In genomic region chr5:7881816-7882215, GRCh38 we compare ENCODE assay signal across 18 cellular contexts. TPM values are rescaled to one million over a fixed set of nuclear protein-coding genes. Genes with fewer than 3 reads are reported as not detected.
"Had no signal": no experiment of that assay in that cellular context is flagged by ENCODE, and none has a peak within 500 bp of the region (broad histone marks: within the 10 kb centered on the region; RNA-seq: fewer than 3 reads in every experiment).

No MANE protein-coding gene starts in this region.

- H3K27me3 ChIP-seq: esophagus squamous epithelium, right lobe of liver, suprapubic skin, upper lobe of right lung had no signal

- H3K27ac Mint-ChIP-seq: activated CD4-positive, alpha-beta T cell treated with anti-CD3 and anti-CD28 coated beads, Interleukin-2, amount 10 ng/mL, durations not matched to agents 24 days and 14 days; activated T-helper 2 cell treated with anti-CD3 and anti-CD28 coated beads, Interferon-gamma antibody, Interleukin-2, Interleukin-4, amounts not matched to agents 10 μg/mL and 5 μg/mL and 100 μg/mL, durations not matched to agents 14 hours and 24 hours and 36 hours; stimulated activated naive B cell treated with anti-CD40 and anti-IgM and Interleukin-4, amounts not matched to agents 10 μg/mL and 1 μg/mL and 100 μg/mL, for 72 hours; WTC11 had no signal

- H3K27ac ChIP-seq: esophagus squamous epithelium, left ventricle myocardium inferior, prostate gland, right lobe of liver, suprapubic skin had no signal

- H3K4me3 Mint-ChIP-seq: activated CD4-positive, alpha-beta T cell treated with anti-CD3 and anti-CD28 coated beads, Interleukin-2, amount 10 ng/mL, durations not matched to agents 24 days and 14 days; stimulated activated naive B cell treated with anti-CD40 and anti-IgM and Interleukin-4, amounts not matched to agents 10 μg/mL and 1 μg/mL and 100 μg/mL, for 72 hours; WTC11 had no signal

- H3K4me3 ChIP-seq: esophagus squamous epithelium, left ventricle myocardium inferior, prostate gland, right lobe of liver, suprapubic skin, upper lobe of right lung had no signal

- ATAC-seq: right lobe of liver; SK-N-SH treated with all-trans-retinoic acid at 6 μM for 48 hours; stimulated activated naive B cell treated with anti-CD40 and anti-IgM and Interleukin-4, amounts not matched to agents 10 μg/mL and 1 μg/mL and 100 μg/mL, for 72 hours; upper lobe of right lung had no signal

- H3K4me1 Mint-ChIP-seq: WTC11 had no signal

- H3K27me3 Mint-ChIP-seq: activated CD4-positive, alpha-beta T cell treated with anti-CD3 and anti-CD28 coated beads, Interleukin-2, amount 10 ng/mL, durations not matched to agents 24 days and 14 days; stimulated activated naive B cell treated with anti-CD40 and anti-IgM and Interleukin-4, amounts not matched to agents 10 μg/mL and 1 μg/mL and 100 μg/mL, for 72 hours had no signal

- DNase-seq: activated CD4-positive, alpha-beta T cell treated with anti-CD3 and anti-CD28 coated beads, Interleukin-2, amount 10 ng/mL, durations not matched to agents 24 days and 14 days; activated naive CD4-positive, alpha-beta T cell treated with anti-CD3 and anti-CD28 coated beads, Interleukin-2, amount 50 U/mL, for 16 hours; amniotic stem cell; esophagus squamous epithelium; foreskin fibroblast; islet precursor cell; left ventricle myocardium inferior; right lobe of liver; stimulated activated CD4-positive, alpha-beta T cell treated with anti-CD3 and anti-CD28 coated beads, Interleukin-1b, Interleukin-23, amount 100 ng/mL, for 48 hours; stimulated activated naive B cell treated with anti-CD40 and anti-IgM and Interleukin-4, amounts not matched to agents 10 μg/mL and 1 μg/mL and 100 μg/mL, for 72 hours; upper lobe of right lung had no signal

- H3K9me3 Mint-ChIP-seq: activated CD4-positive, alpha-beta T cell treated with anti-CD3 and anti-CD28 coated beads, Interleukin-2, amount 10 ng/mL, durations not matched to agents 24 days and 14 days; activated T-helper 2 cell treated with anti-CD3 and anti-CD28 coated beads, Interferon-gamma antibody, Interleukin-2, Interleukin-4, amounts not matched to agents 10 μg/mL and 5 μg/mL and 100 μg/mL, durations not matched to agents 14 hours and 24 hours and 36 hours; stimulated activated naive B cell treated with anti-CD40 and anti-IgM and Interleukin-4, amounts not matched to agents 10 μg/mL and 1 μg/mL and 100 μg/mL, for 72 hours; WTC11 had no signal

RNA-seq across cellular contexts. Expression of gene CFAP90, which starts 30.9 kb away (rescaled TPM):
- total RNA-seq: activated CD4-positive, alpha-beta T cell treated with anti-CD3 and anti-CD28 coated beads, Interleukin-2, amount 10 ng/mL, durations not matched to agents 24 days and 14 days; activated CD8-positive, alpha-beta memory T cell treated with anti-CD3 and anti-CD28 coated beads for 36 hours; activated T-helper 2 cell treated with anti-CD3 and anti-CD28 coated beads, Interferon-gamma antibody, Interleukin-2, Interleukin-4, amounts not matched to agents 10 μg/mL and 5 μg/mL and 100 μg/mL, durations not matched to agents 14 hours and 24 hours and 36 hours; esophagus squamous epithelium; left ventricle myocardium inferior; T-helper 1 cell treated with Interleukin-12 subunit alpha and Interleukin-12 subunit beta and Interleukin-4 antibody, amounts not matched to agents 30 ng/mL and 1 ng/mL, for 36 hours had no signal
